3 cellular contexts compared by ENCODE assay signal in genomic region chr21:42925114-42925907, GRCh38.
TF ChIP-seq lines count a peak whose summit lies in the region.

TSS of gene ERVH48-1 (minus strand) at chr21:42925630. CDS start at chr21:42919006, 6,624 bp downstream.

TF ChIP-seq in SK-N-SH, 30 proteins besides CTCF, POLR2A, EP300 and RAD21:
- TF ChIP-seq MAX (IDR thresholded peaks at IDR 0.05; ENCODE audit: low read depth): no peak
- no peak for TF ChIP-seq EZH2phosphoT487 (IDR thresholded peaks at IDR 0.05; ENCODE audit: borderline replicate concordance, low read depth)
- TF ChIP-seq FOSL2 (IDR thresholded peaks at IDR 0.05; ENCODE audit: borderline replicate concordance, low read depth): no peak
- TF ChIP-seq RXRA (IDR thresholded peaks at IDR 0.05; ENCODE audit: borderline replicate concordance, low read depth): no peak
- TF ChIP-seq USF2 (IDR thresholded peaks at IDR 0.05; ENCODE audit: borderline replicate concordance, low read depth, low read length): no peak
- TF ChIP-seq GABPA (IDR thresholded peaks at IDR 0.05; ENCODE audit: low read depth): no peak
- TF ChIP-seq TCF12 (IDR thresholded peaks at IDR 0.05): no peak
- no peak for TF ChIP-seq FOXJ3 (CRISPR knock-in tag; IDR thresholded peaks at IDR 0.05)
- TF ChIP-seq YY1 (IDR thresholded peaks at IDR 0.05; ENCODE audit: low read depth): no peak
- TF ChIP-seq POLR2AphosphoS5 (IDR thresholded peaks at IDR 0.05; ENCODE audit: low read depth, low read length): no peak

TF ChIP-seq in SK-N-SH treated with all-trans-retinoic acid at 6 μM for 48 hours, 23 proteins besides CTCF, POLR2A, EP300 and RAD21 (continued from another document):
- TF ChIP-seq GLIS3 (CRISPR knock-in tag; IDR thresholded peaks at IDR 0.05): no peak
- TF ChIP-seq ZFP30 (CRISPR knock-in tag; IDR thresholded peaks at IDR 0.05): no peak
- no peak for TF ChIP-seq ZC3H10 (CRISPR knock-in tag; IDR thresholded peaks at IDR 0.05)
- no peak for TF ChIP-seq RARB (CRISPR knock-in tag; IDR thresholded peaks at IDR 0.05)
- no peak for TF ChIP-seq POU6F1 (CRISPR knock-in tag; IDR thresholded peaks at IDR 0.05; ENCODE audit: borderline replicate concordance, low read depth)
- no peak for TF ChIP-seq OSR1 (CRISPR knock-in tag; IDR thresholded peaks at IDR 0.05)
- no peak for TF ChIP-seq CREB5 (CRISPR knock-in tag; IDR thresholded peaks at IDR 0.05; ENCODE audit: low read depth)
- TF ChIP-seq SNAI2 (CRISPR knock-in tag; IDR thresholded peaks at IDR 0.05): no peak
- TF ChIP-seq CSRNP3 (CRISPR knock-in tag; IDR thresholded peaks at IDR 0.05): no peak
- no peak for TF ChIP-seq CSDC2 (CRISPR knock-in tag; IDR thresholded peaks at IDR 0.05)
- no peak for TF ChIP-seq ESRRG (CRISPR knock-in tag; IDR thresholded peaks at IDR 0.05)
- no peak for TF ChIP-seq PATZ1 (CRISPR knock-in tag; IDR thresholded peaks at IDR 0.05; ENCODE audit: borderline replicate concordance)
- TF ChIP-seq BACH2 (CRISPR knock-in tag; IDR thresholded peaks at IDR 0.05; ENCODE audit: borderline replicate concordance): no peak
- TF ChIP-seq PPARA (CRISPR knock-in tag; IDR thresholded peaks at IDR 0.05; ENCODE audit: borderline replicate concordance): no peak
- no peak for TF ChIP-seq ZNF70 (CRISPR knock-in tag; IDR thresholded peaks at IDR 0.05)
- no peak for TF ChIP-seq ZNF8 (CRISPR knock-in tag; IDR thresholded peaks at IDR 0.05)
- TF ChIP-seq ZFP3 (CRISPR knock-in tag; IDR thresholded peaks at IDR 0.05): no peak
- TF ChIP-seq ZNF565 (CRISPR knock-in tag; conservative IDR thresholded peaks at IDR 0.05; ENCODE audit: low read depth): no peak
- no peak for TF ChIP-seq TCF4 (CRISPR knock-in tag; IDR thresholded peaks at IDR 0.05; ENCODE audit: borderline replicate concordance)

TF ChIP-seq in K562, 482 proteins besides CTCF, POLR2A, EP300 and RAD21 (continued from another document):
- TF ChIP-seq ZBTB33 (CRISPR knock-in tag; IDR thresholded peaks at IDR 0.05): peak; percentile 38; the same call in 1 of the 2 replicates
- no peak for TF ChIP-seq U2AF1 (optimal IDR thresholded peaks at IDR 0.05; ENCODE audit: low read depth, low read length)
- TF ChIP-seq TRIM25 (IDR thresholded peaks at IDR 0.05; ENCODE audit: borderline replicate concordance): no peak
- peak; percentile 79 for TF ChIP-seq PRDM10 (IDR thresholded peaks at IDR 0.05; ENCODE audit: partially characterized antibody)
- no peak for TF ChIP-seq ZNF740 (CRISPR knock-in tag; IDR thresholded peaks at IDR 0.05)
- no peak for TF ChIP-seq ZNF740 (tag; IDR thresholded peaks at IDR 0.05)
- TF ChIP-seq ASH1L (IDR thresholded peaks at IDR 0.05; ENCODE audit: borderline replicate concordance, low read depth, partially characterized antibody): no peak
- no peak for TF ChIP-seq ZNF143 (CRISPR knock-in tag; IDR thresholded peaks at IDR 0.05)
- TF ChIP-seq POLR2G (IDR thresholded peaks at IDR 0.05; ENCODE audit: low read depth, low read length): 0 out of 2 replicates have a peak, but pooled peaks have one; percentile 21
